In the genomic region with DNA sequence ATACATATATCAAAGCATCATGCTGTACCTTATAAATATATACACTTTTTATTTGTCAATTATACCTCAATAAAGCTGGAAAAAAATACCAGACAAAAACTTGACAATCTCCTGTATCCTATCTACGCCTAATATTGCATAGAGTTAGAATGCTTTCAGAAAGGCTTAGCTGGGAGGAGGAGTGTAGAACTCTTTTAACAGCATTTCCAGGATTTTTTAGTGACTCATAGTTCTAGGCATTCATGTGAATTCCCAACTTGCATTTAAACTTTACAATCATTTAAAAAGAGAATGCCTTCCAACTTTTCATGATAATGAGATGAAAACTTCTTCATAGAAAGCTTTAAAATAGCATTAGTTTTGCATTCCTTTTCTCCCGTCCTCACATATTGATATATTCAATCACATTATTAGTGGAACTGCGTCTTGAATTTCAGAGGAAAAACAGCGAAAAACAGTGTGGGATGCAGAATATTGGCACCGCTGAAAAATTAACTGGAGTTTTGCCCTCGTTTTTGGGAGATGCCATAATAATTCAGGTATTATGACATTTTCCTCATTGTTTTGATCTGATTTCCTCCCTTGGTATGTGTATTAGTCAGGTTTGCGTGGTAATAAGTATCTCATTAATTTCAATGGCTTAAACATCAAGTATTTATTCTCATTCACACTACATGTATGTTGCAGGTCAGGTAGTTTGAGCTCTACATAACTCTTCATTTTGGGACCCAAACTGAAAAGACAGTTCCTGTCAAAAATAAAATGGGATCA, we compare ENCODE assay signal across 12 cellular contexts.
DNase-seq lines count a peak whose midpoint lies in the region; FAIRE-seq and TF ChIP-seq lines count a peak whose summit lies in the region.
"Had no signal": no experiment of that assay in that cellular context is flagged by ENCODE, and none has a peak within 500 bp of the region (broad histone marks: within the 10 kb centered on the region; RNA-seq: fewer than 3 reads in every experiment).

No MANE protein-coding gene starts in this region.

- H3K4me2 ChIP-seq in GM23248 (ENCODE audit: unreplicated experiment) (no peak overlapping the region), smooth muscle cell (peak overlapping the region; percentile 74)

- H3K9me2 ChIP-seq in GM23248 (ENCODE audit: insufficient read depth), result no peaks in the 10 kb centered on the region

- H3K9ac ChIP-seq in GM23248, result no peak overlapping the region
- H3K9ac ChIP-seq in adipocyte (ENCODE audit: low read length), result no peak overlapping the region
- no peak overlapping the region for H3K9ac ChIP-seq in smooth muscle cell (ENCODE audit: low read depth)

- H3F3A ChIP-seq in GM23248 (ENCODE audit: insufficient read depth) (no peaks in the 10 kb centered on the region), smooth muscle cell (ENCODE audit: low read depth) (no peaks in the 10 kb centered on the region)

- 77 to 78% methylated on average over 7 of the region's 7 CpGs for WGBS in GM23248 (ENCODE audit: low coverage in 1 of 2, low lambda C conversion rate in 2 of 2, missing lambda C conversion rate in 2 of 2), 2 experiments
- 43% methylated on average over 7 of the region's 7 CpGs for WGBS in smooth muscle cell (ENCODE audit: low lambda C conversion rate)

- in situ Hi-C loops in GM23248 (cut with MboI), result no loop called here

- H3K4me3 ChIP-seq in GM23248 (no peak overlapping the region), adipocyte (ENCODE audit: low read length) (peak overlapping the region; percentile 71), smooth muscle cell (no peak overlapping the region)
- H3K4me3 ChIP-seq: stomach had no signal

- H3K36me3 ChIP-seq in GM23248 (ENCODE audit: low read depth) (no peaks in the 10 kb centered on the region), adipocyte (ENCODE audit: control insufficient read depth, insufficient read depth, low read length, severe bottlenecking) (no peaks in the 10 kb centered on the region), smooth muscle cell (ENCODE audit: low read depth) (no peaks in the 10 kb centered on the region)
- H3K36me3 ChIP-seq: stomach had no signal

- TF ChIP-seq CTCF in smooth muscle cell (IDR thresholded peaks at IDR 0.05; ENCODE audit: borderline replicate concordance, insufficient read depth, poor library complexity, severe bottlenecking), result no peak

- H3K4me1 ChIP-seq in GM23248 (ENCODE audit: insufficient read depth), result peaks cover 8% of the 10 kb centered on the region; the same call in 1 of the 2 replicates
- H3K4me1 ChIP-seq in adipocyte (ENCODE audit: control insufficient read depth, insufficient read depth, low read length), result peaks cover 13% of the 10 kb centered on the region
- peaks cover 8% of the 10 kb centered on the region for H3K4me1 ChIP-seq in smooth muscle cell (ENCODE audit: low read depth)
- H3K4me1 ChIP-seq: stomach had no signal

- H3K27ac ChIP-seq in GM23248 (no peak overlapping the region), smooth muscle cell (ENCODE audit: low read depth) (peak overlapping the region; percentile 23)
- H3K27ac ChIP-seq: stomach had no signal

- H3K9me3 ChIP-seq in GM23248 (ENCODE audit: low read depth), result no peaks in the 10 kb centered on the region
- H3K9me3 ChIP-seq in adipocyte (ENCODE audit: control insufficient read depth, low read length), result no peaks in the 10 kb centered on the region
- no peaks in the 10 kb centered on the region for H3K9me3 ChIP-seq in smooth muscle cell (replicated peaks; ENCODE audit: low read depth)
- H3K9me3 ChIP-seq: stomach had no signal

- H2AFZ ChIP-seq in GM23248 (no peak overlapping the region), smooth muscle cell (ENCODE audit: low read depth) (no peak overlapping the region)

- H3K27me3 ChIP-seq in GM23248 (replicated peaks; ENCODE audit: insufficient read depth), result no peaks in the 10 kb centered on the region
- H3K27me3 ChIP-seq in adipocyte (replicated peaks; ENCODE audit: control insufficient read depth, insufficient read depth, low read length), result no peaks in the 10 kb centered on the region
- no peaks in the 10 kb centered on the region for H3K27me3 ChIP-seq in smooth muscle cell (ENCODE audit: low read depth)
- H3K27me3 ChIP-seq: stomach had no signal

- no peak for TF ChIP-seq POLR2A in GM12891 (IDR thresholded peaks at IDR 0.05; ENCODE audit: low read depth, low read length)

- H4K20me1 ChIP-seq in GM23248 (ENCODE audit: insufficient read depth) (no peaks in the 10 kb centered on the region), smooth muscle cell (ENCODE audit: low read depth) (no peaks in the 10 kb centered on the region)

- H3K79me2 ChIP-seq in GM23248 (ENCODE audit: insufficient read depth) (no peaks in the 10 kb centered on the region), smooth muscle cell (ENCODE audit: low read depth) (no peaks in the 10 kb centered on the region)

- DNase-seq in GM23248 (peak; percentile 48), adipocyte (ENCODE audit: low read depth) (peak; percentile 74), glomerular visceral epithelial cell (ENCODE audit: extremely low spot score) (peak; percentile 22), smooth muscle cell (lab: John Stamatoyannopoulos, UW; ENCODE audit: unreplicated experiment) (no peak), HPDE6-E6E7 (ENCODE audit: extremely low spot score) (no peak), GM12891 (ENCODE audit: insufficient read length, low spot score) (no peak), cerebellar cortex (ENCODE audit: low spot score) (no peak)
- no peak for DNase-seq in effector CD8-positive, alpha-beta T cell (lab: John Stamatoyannopoulos, UW)
- DNase-seq: CD8-positive, alpha-beta T cell; effector memory CD8-positive, alpha-beta T cell; stomach had no signal

- no peak for FAIRE-seq in GM12891 (lab: Jason Lieb, UNC)
- FAIRE-seq: bronchial epithelial cell had no signal

TF ChIP-seq in GM12891, 5 proteins besides CTCF, POLR2A, EP300 and RAD21:
- TF ChIP-seq POLR2AphosphoS5 (IDR thresholded peaks at IDR 0.05; ENCODE audit: low read depth, low read length) (no peak), POU2F2 (IDR thresholded peaks at IDR 0.05; ENCODE audit: low read depth, low read length) (no peak), SPI1 (IDR thresholded peaks at IDR 0.05; ENCODE audit: low read depth, low read length) (no peak), TAF1 (IDR thresholded peaks at IDR 0.05; ENCODE audit: low read depth, low read length) (no peak), PAX5 (IDR thresholded peaks at IDR 0.05; ENCODE audit: insufficient read depth, low read length, severe bottlenecking) (no peak)

Comparison
In these comparisons a context has a peak if more than half of its experiments do, and no peak if none do; other contexts are left out.
1. DNase-seq: peak in GM23248 (single experiment), adipocyte (single experiment) and glomerular visceral epithelial cell (single experiment); none in smooth muscle cell (single experiment), effector CD8-positive, alpha-beta T cell (single experiment), HPDE6-E6E7 (single experiment), GM12891 (single experiment) and cerebellar cortex (single experiment).